ENCODE assay signal across 19 cellular contexts in the genomic region with DNA sequence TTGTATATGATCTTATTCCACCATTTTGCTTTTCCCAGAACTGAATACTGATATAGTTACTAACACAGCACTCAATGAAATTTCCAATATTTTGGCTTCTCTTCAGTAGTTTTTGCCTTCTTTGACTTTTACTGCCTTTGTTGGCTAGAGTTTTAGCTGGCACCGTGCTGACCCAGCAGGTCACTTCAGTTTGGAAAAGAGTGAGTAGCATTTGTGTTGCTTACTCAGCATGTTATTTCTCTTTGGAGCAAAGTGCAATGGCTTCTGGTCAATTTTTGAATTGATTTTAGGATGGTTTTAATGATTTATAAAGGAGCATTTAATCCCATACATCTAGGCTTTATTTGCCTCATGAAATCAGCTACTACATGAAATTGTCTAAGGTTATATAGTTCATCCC.
"Had no signal": no experiment of that assay in that cellular context is flagged by ENCODE, and none has a peak within 500 bp of the region (broad histone marks: within the 10 kb centered on the region; RNA-seq: fewer than 3 reads in every experiment).

No MANE protein-coding gene starts in this region.

- H3K9me3 Mint-ChIP-seq: IgD-negative memory B cell had no signal

- ATAC-seq: Panc1, PC-3, SK-N-SH treated with all-trans-retinoic acid at 6 μM for 48 hours had no signal

- DNase-seq: KBM-7, NCI-H1092, NCI-H1105 treated with DMSO at 0.1 percent for 48 hours, NCI-H1417 treated with DMSO at 0.1 percent for 48 hours, NCI-H146, NCI-H1694 treated with DMSO at 0.1 percent for 48 hours, NCI-H1930, NCI-H2081, NCI-H2107, NCI-H2227 treated with DMSO at 0.1 percent for 48 hours, NCI-H524 treated with DMSO at 0.1 percent for 48 hours, NCI-H69, NCI-H774, PC-3, SHP77 had no signal

- H3K4me3 Mint-ChIP-seq: IgD-negative memory B cell had no signal

- H3K27ac ChIP-seq: RWPE1 had no signal

- H3K4me1 Mint-ChIP-seq: IgD-negative memory B cell had no signal

- H3K36me3 Mint-ChIP-seq: IgD-negative memory B cell had no signal

- H3K27ac Mint-ChIP-seq: IgD-negative memory B cell had no signal
